ENCODE assay signal across 33 cellular contexts in the genomic region with DNA sequence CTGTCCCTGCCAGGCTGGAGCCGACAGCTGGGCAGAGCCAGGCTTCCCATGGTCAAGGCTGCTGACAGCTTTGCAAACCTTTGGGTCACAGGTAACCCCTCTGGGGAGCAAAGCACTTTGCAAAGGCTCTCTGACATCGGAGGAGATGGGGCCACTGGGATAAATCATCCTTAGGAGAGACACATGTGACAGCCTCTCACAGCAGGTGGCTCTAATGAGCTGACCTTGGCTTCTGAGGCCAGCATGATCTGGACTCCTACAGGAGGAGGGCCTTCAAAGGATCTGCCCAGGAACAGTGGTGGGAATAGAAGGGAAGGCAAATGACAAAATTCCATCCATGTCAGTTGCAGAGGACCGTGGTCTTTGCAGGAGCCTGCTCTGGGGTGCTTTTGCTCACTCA.
"Had no signal": no experiment of that assay in that cellular context is flagged by ENCODE, and none has a peak within 500 bp of the region (broad histone marks: within the 10 kb centered on the region; RNA-seq: fewer than 3 reads in every experiment).

No MANE protein-coding gene starts in this region.

- H3K27me3 ChIP-seq: brain microvascular endothelial cell had no signal

- H3K4me1 Mint-ChIP-seq: activated CD4-positive, alpha-beta T cell treated with anti-CD3 and anti-CD28 coated beads for 36 hours; activated naive CD8-positive, alpha-beta T cell treated with anti-CD3 and anti-CD28 coated beads for 36 hours; activated T-helper 17 cell treated with anti-CD3 and anti-CD28 coated beads, Interleukin-2, amount 50 U/mL, for 72 hours; WTC11 had no signal

- H3K27ac ChIP-seq: brain microvascular endothelial cell, KMS-11, SJCRH30, SK-N-MC had no signal

- H3K4me2 ChIP-seq: KMS-11 had no signal

- H3K27me3 Mint-ChIP-seq: activated CD4-positive, alpha-beta memory T cell treated with anti-CD3 and anti-CD28 coated beads for 36 hours had no signal

- H3K9me3 Mint-ChIP-seq: activated CD4-positive, alpha-beta memory T cell treated with anti-CD3 and anti-CD28 coated beads for 36 hours; activated naive CD8-positive, alpha-beta T cell treated with anti-CD3 and anti-CD28 coated beads for 36 hours; activated T-cell treated with anti-CD3 and anti-CD28 coated beads, Interleukin-2, amount 50 U/mL, for 72 hours; activated T-helper 17 cell treated with anti-CD3 and anti-CD28 coated beads, Interleukin-2, amount 50 U/mL, for 72 hours had no signal

- H3K4me3 Mint-ChIP-seq: activated CD4-positive, alpha-beta memory T cell treated with anti-CD3 and anti-CD28 coated beads for 36 hours; activated CD4-positive, alpha-beta T cell treated with anti-CD3 and anti-CD28 coated beads for 36 hours; activated naive CD8-positive, alpha-beta T cell treated with anti-CD3 and anti-CD28 coated beads for 36 hours; activated T-cell treated with anti-CD3 and anti-CD28 coated beads, Interleukin-2, amount 50 U/mL, for 72 hours; activated T-helper 17 cell treated with anti-CD3 and anti-CD28 coated beads, Interleukin-2, amount 50 U/mL, for 72 hours; WTC11 had no signal

- H3K4me1 ChIP-seq: SJCRH30 had no signal

- H3K36me3 Mint-ChIP-seq: activated CD4-positive, alpha-beta memory T cell treated with anti-CD3 and anti-CD28 coated beads for 36 hours; activated naive CD8-positive, alpha-beta T cell treated with anti-CD3 and anti-CD28 coated beads for 36 hours had no signal

- H3K9me3 ChIP-seq: SJCRH30 had no signal

- ATAC-seq: activated CD4-positive, alpha-beta T cell treated with anti-CD3 and anti-CD28 coated beads for 36 hours; activated CD4-positive, CD25-positive, alpha-beta regulatory T cell treated with anti-CD3 and anti-CD28 coated beads, Interleukin-2, amount 50 U/mL, for 24 hours; activated T-cell treated with anti-CD3 and anti-CD28 coated beads, Interleukin-2, amount 50 U/mL, for 72 hours; activated T-helper 17 cell treated with anti-CD3 and anti-CD28 coated beads, Interleukin-2, amount 50 U/mL, for 72 hours; Panc1; WTC11 had no signal

- DNase-seq: activated CD4-positive, alpha-beta memory T cell treated with anti-CD3 and anti-CD28 coated beads for 36 hours; activated CD4-positive, alpha-beta T cell treated with anti-CD3 and anti-CD28 coated beads for 36 hours; activated CD4-positive, alpha-beta T cell treated with anti-CD3 and anti-CD28 coated beads, Interleukin-2, amount 50 U/mL, for 1 hour; activated CD8-positive, alpha-beta memory T cell treated with anti-CD3 and anti-CD28 coated beads, Interleukin-2, amount 50 U/mL, for 4 hours; activated effector memory CD4-positive, alpha-beta T cell treated with anti-CD3 and anti-CD28 coated beads, Interleukin-2, amount 50 U/mL, for 16 hours; activated naive CD4-positive, alpha-beta T cell; activated naive CD4-positive, alpha-beta T cell treated with anti-CD3 and anti-CD28 coated beads, Interleukin-2, amount 50 U/mL, for 16 hours; activated naive CD8-positive, alpha-beta T cell treated with anti-CD3 and anti-CD28 coated beads for 36 hours; activated T-cell treated with anti-CD3 and anti-CD28 coated beads for 4 hours; activated T-cell treated with anti-CD3 and anti-CD28 coated beads, Interleukin-2, amount 50 U/mL, for 72 hours; amniotic stem cell; aorta; brain microvascular endothelial cell; central memory CD4-positive, alpha-beta T cell; MM.1S; MV-4-11; NCI-H1092; NCI-H1436 treated with DMSO at 0.1 percent for 48 hours; NCI-H1694 treated with DMSO at 0.1 percent for 48 hours; NCI-H2029; NCI-H2171; NCI-H510A; NCI-H526; NCI-H748 treated with DMSO at 0.1 percent for 48 hours; SHP77; SJCRH30; T1000 had no signal

- H3K9ac ChIP-seq: KMS-11 had no signal

- H3K4me3 ChIP-seq: SJCRH30, SK-N-MC had no signal

- H3K36me3 ChIP-seq: brain microvascular endothelial cell, SJCRH30 had no signal
